32 cellular contexts compared by ENCODE assay signal in genomic region chr12:3542911-3543310, GRCh38. TPM values are rescaled to one million over a fixed set of nuclear protein-coding genes. Genes with fewer than 3 reads are reported as not detected.
DNase-seq lines count a peak whose midpoint lies in the region; ATAC-seq and TF ChIP-seq lines count a peak whose summit lies in the region.
"Had no signal": no experiment of that assay in that cellular context is flagged by ENCODE, and none has a peak within 500 bp of the region (broad histone marks: within the 10 kb centered on the region; RNA-seq: fewer than 3 reads in every experiment).

No MANE protein-coding gene starts in this region.

- DNase-seq in DMS153 treated with DMSO at 0.1 percent for 48 hours (lab: John Stamatoyannopoulos, UW; ENCODE audit: unreplicated experiment), result peak; percentile 82
- DNase-seq in DMS153 (lab: John Stamatoyannopoulos, UW), result no peak
- peak; percentile 26 for DNase-seq in amniotic epithelial cell (ENCODE audit: low read depth)
- DNase-seq in hepatocyte (ENCODE audit: low spot score), result peak; percentile 26
- DNase-seq in cerebellum (ENCODE audit: low spot score), result no peak
- DNase-seq in NCI-H345 treated with DMSO at 0.1 percent for 48 hours (lab: John Stamatoyannopoulos, UW; ENCODE audit: unreplicated experiment), result no peak
- DNase-seq: activated CD4-positive, alpha-beta T cell treated with anti-CD3 and anti-CD28 coated beads for 1 hour; activated CD8-positive, alpha-beta memory T cell treated with anti-CD3 and anti-CD28 coated beads, Interleukin-2, amount 50 U/mL, for 48 hours; activated CD8-positive, alpha-beta T cell treated with anti-CD3 and anti-CD28 coated beads for 36 hours; activated naive CD4-positive, alpha-beta T cell treated with anti-CD3 and anti-CD28 coated beads for 36 hours; C1 segment of cervical spinal cord; GOT3; NCI-H1105 treated with DMSO at 0.1 percent for 48 hours; NCI-H2171 treated with DMSO at 0.1 percent for 48 hours; NCI-H524 treated with DMSO at 0.1 percent for 48 hours; sigmoid colon; SK-N-SH; stimulated activated CD4-positive, alpha-beta T cell treated with anti-CD3 and anti-CD28 coated beads, Interleukin-4, amount 100 ng/mL, for 4 hours; T-helper 17 cell had no signal

- no peaks in the 10 kb centered on the region for H3K36me3 ChIP-seq in hepatocyte (replicated peaks; ENCODE audit: insufficient read depth, low read depth)
- H3K36me3 ChIP-seq: neutrophil, prostate gland, sigmoid colon, tibial nerve had no signal

- no peak for ATAC-seq in GM21717 (IDR thresholded peaks at IDR 0.05; ENCODE audit: unreplicated experiment)
- no peak for ATAC-seq in HG02798 (IDR thresholded peaks at IDR 0.05; ENCODE audit: poor library complexity, unreplicated experiment)
- ATAC-seq: activated CD8-positive, alpha-beta T cell treated with anti-CD3 and anti-CD28 coated beads for 36 hours; K562; T-helper 17 cell had no signal

- peaks cover 10% of the 10 kb centered on the region for H3K27me3 ChIP-seq in hepatocyte
- H3K27me3 ChIP-seq: tibial nerve had no signal

- no peak overlapping the region for H3K4me3 ChIP-seq in hepatocyte
- H3K4me3 ChIP-seq: K562, prostate gland, sigmoid colon, tibial nerve had no signal

- H3K9me3 ChIP-seq in hepatocyte (ENCODE audit: low read depth), result no peaks in the 10 kb centered on the region
- H3K9me3 ChIP-seq: neutrophil, prostate gland, sigmoid colon, SK-N-SH, tibial nerve had no signal

- TF ChIP-seq CTCF in hepatocyte (IDR thresholded peaks at IDR 0.05; ENCODE audit: poor library complexity), result no peak

- no peaks in the 10 kb centered on the region for H3K79me2 ChIP-seq in hepatocyte

- 67% methylated on average over 4 of the region's 4 CpGs for whole genome bisulfite sequencing in hepatocyte (ENCODE audit: low lambda C conversion rate, missing lambda C conversion rate)

- H4K20me1 ChIP-seq in hepatocyte (ENCODE audit: insufficient read depth, poor library complexity, severe bottlenecking), result no peaks in the 10 kb centered on the region

- H3K4me1 ChIP-seq in hepatocyte (ENCODE audit: insufficient read depth), result no peaks in the 10 kb centered on the region
- H3K4me1 ChIP-seq: prostate gland, sigmoid colon, tibial nerve had no signal

- H3K4me2 ChIP-seq in hepatocyte, result no peak overlapping the region
- H3K4me2 ChIP-seq: SK-N-SH had no signal

- no peak overlapping the region for H2AFZ ChIP-seq in hepatocyte

- H3K9me2 ChIP-seq in hepatocyte (replicated peaks; ENCODE audit: insufficient read depth), result no peaks in the 10 kb centered on the region
- H3K9me2 ChIP-seq: SK-N-SH had no signal

- H3K27ac ChIP-seq in hepatocyte, result no peak overlapping the region
- H3K27ac ChIP-seq: 22Rv1, neutrophil, prostate gland, sigmoid colon, tibial nerve had no signal

RNA-seq across cellular contexts. Expression of gene PRMT8, which starts 51.9 kb away (rescaled TPM):
- total RNA-seq in hepatocyte (not detected in 2 replicates), cerebellum (10.1 TPM)
- not detected in 2 replicates for polyA plus RNA-seq in hepatocyte
- total RNA-seq: activated CD8-positive, alpha-beta T cell treated with anti-CD3 and anti-CD28 coated beads for 36 hours; activated naive CD4-positive, alpha-beta T cell treated with anti-CD3 and anti-CD28 coated beads for 36 hours; activated T-helper 1 cell treated with anti-CD3 and anti-CD28 coated beads, Interleukin-12 subunit alpha, Interleukin-12 subunit beta, Interleukin-2, Interleukin-4 antibody, amounts not matched to agents 30 ng/mL and 10 ng/mL and 1 ng/mL, durations not matched to agents 14 hours and 24 hours and 36 hours; HT1080; K562; kidney epithelial cell; lower leg skin; M059J; mesothelial cell of epicardium; T-helper 17 cell; tibial nerve had no signal
- polyA plus RNA-seq: K562, SK-N-SH had no signal

Comparison
In these comparisons a context has a peak if more than half of its experiments do, and no peak if none do; other contexts are left out.
1. DNase-seq: peak in DMS153 treated with DMSO at 0.1 percent for 48 hours (single experiment), amniotic epithelial cell (single experiment) and hepatocyte (single experiment); none in DMS153 (single experiment), cerebellum (single experiment) and NCI-H345 treated with DMSO at 0.1 percent for 48 hours (single experiment).
2. RNA of gene PRMT8, which starts 51.9 kb away (total RNA-seq): 10.1 TPM in cerebellum (single experiment); not detected in hepatocyte; every median in the first group is over 10 times any median in the second.